ENCODE assay signal across 32 cellular contexts in the genomic region with DNA sequence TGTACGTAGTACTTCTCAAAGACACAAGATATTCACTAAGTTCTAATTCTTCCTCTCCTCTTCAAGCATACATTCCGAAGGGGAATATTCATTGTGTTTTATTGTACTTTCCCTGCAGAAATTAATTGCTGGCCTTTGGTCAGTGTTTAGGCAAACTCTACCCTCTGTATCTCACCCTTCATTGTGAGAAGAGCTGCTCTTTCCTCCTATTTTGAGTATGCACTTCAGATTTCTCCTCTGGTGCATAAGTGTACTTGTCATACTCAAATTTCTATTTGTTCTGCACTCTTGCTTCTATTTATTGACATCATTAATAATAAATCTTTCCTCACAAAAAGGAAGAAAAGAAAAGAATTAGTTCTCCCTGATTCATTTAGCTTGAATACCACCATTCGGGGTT.
"Had no signal": no experiment of that assay in that cellular context is flagged by ENCODE, and none has a peak within 500 bp of the region (broad histone marks: within the 10 kb centered on the region; RNA-seq: fewer than 3 reads in every experiment).

No MANE protein-coding gene starts in this region.

- H3K4me1 ChIP-seq: Peyer's patch had no signal

- DNase-seq: activated B cell treated with CpG ODN at 0.5 μM for 24 hours; activated CD4-positive, alpha-beta memory T cell treated with anti-CD3 and anti-CD28 coated beads for 36 hours; activated CD4-positive, alpha-beta T cell treated with anti-CD3 and anti-CD28 coated beads for 4 hours; activated CD4-positive, alpha-beta T cell treated with anti-CD3 and anti-CD28 coated beads, Interleukin-2, amount 50 U/mL, for 1 hour; activated CD4-positive, CD25-positive, alpha-beta regulatory T cell treated with anti-CD3 and anti-CD28 coated beads, Interleukin-2, amount 50 U/mL, for 72 hours; activated CD8-positive, alpha-beta memory T cell treated with anti-CD3 and anti-CD28 coated beads, Interleukin-2, amount 50 U/mL, for 4 hours; activated effector memory CD4-positive, alpha-beta T cell treated with Interleukin-2 at 50 U/mL for 16 hours; activated naive CD4-positive, alpha-beta T cell treated with anti-CD3 and anti-CD28 coated beads, Interleukin-2, amount 10 ng/mL, durations not matched to agents 7 days and 5 days; activated naive CD8-positive, alpha-beta T cell treated with anti-CD3 and anti-CD28 coated beads, Interleukin-2, amount 50 U/mL, for 24 hours; activated T-cell treated with anti-CD3 and anti-CD28 coated beads, Interleukin-2, amount 50 U/mL, for 48 hours; anterior cingulate cortex; caudate nucleus; cerebellar nuclear complex; Karpas-422; NCI-H1105; NCI-H1436 treated with DMSO at 0.1 percent for 48 hours; NCI-H1694 treated with DMSO at 0.1 percent for 48 hours; NCI-H2029; NCI-H2171 treated with DMSO at 0.1 percent for 48 hours; NCI-H446; NCI-H524 treated with DMSO at 0.1 percent for 48 hours; NK-92 treated with Interleukin-12 subunit alpha and Interleukin-12 subunit beta, amount 100 ng/mL, for 24 hours; PC-3; Peyer's patch; RPMI8226; SHP77 treated with DMSO at 0.1 percent for 48 hours; SW 1271; T-helper 1 cell; T-helper 2 cell; T-helper 9 cell had no signal

- H3K9me3 ChIP-seq: Peyer's patch had no signal

- H3K4me3 ChIP-seq: Peyer's patch had no signal

- H3K27me3 ChIP-seq: Peyer's patch had no signal

- ATAC-seq: activated naive CD8-positive, alpha-beta T cell treated with anti-CD3 and anti-CD28 coated beads, Interleukin-2, amount 50 U/mL, for 24 hours; PC-3; SK-N-SH treated with all-trans-retinoic acid at 6 μM for 48 hours had no signal

- H3K27ac ChIP-seq: Peyer's patch, VCaP had no signal

- H3K36me3 ChIP-seq: Peyer's patch had no signal
